In the genomic region with DNA sequence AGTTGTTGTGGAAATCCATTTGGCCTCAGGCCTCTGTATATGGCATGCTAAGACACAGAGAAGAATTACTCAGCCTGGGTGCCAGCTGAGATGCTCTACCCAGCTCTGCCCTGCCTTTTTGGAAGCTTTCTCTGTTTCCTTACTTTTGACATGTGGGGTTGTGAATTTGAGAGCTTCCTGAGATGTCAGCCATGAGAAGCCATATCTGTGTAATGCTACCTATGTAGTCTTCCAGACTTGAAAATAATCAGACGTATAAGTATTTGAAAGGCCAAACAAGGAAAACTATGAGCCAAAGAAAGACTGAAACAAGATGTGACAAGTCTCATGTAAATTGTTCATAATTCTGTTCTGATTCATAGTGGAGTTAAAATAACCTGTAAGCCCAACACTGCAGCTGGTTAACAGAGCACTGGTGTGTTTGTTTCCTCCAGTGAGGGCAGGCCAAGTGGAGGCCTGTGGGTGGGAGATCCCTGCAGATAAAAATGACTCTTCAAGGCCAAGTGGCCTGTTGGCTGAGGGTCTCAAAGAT, we compare ENCODE assay signal across 23 cellular contexts.
DNase-seq lines count a peak whose midpoint lies in the region; TF ChIP-seq lines count a peak whose summit lies in the region.
"Had no signal": no experiment of that assay in that cellular context is flagged by ENCODE, and none has a peak within 500 bp of the region (broad histone marks: within the 10 kb centered on the region; RNA-seq: fewer than 3 reads in every experiment).

No MANE protein-coding gene starts in this region.

- no peaks in the 10 kb centered on the region for H3K36me3 Mint-ChIP-seq in chondrocyte (ENCODE audit: low read depth)
- H3K36me3 Mint-ChIP-seq: naive thymus-derived CD8-positive, alpha-beta T cell had no signal

- DNase-seq in NCI-H446 treated with DMSO at 0.1 percent for 48 hours (lab: John Stamatoyannopoulos, UW) = peak; percentile 78
- DNase-seq in chondrocyte (ENCODE audit: low spot score) = no peak
- DNase-seq in iris pigment epithelial cell (ENCODE audit: low read depth) = peak; percentile 49
- DNase-seq in NCI-H146 (lab: John Stamatoyannopoulos, UW) = no peak
- DNase-seq in COLO668 (lab: John Stamatoyannopoulos, UW; ENCODE audit: unreplicated experiment) = no peak
- no peak for DNase-seq in Kasumi-1 (lab: John Stamatoyannopoulos, UW)
- no peak for DNase-seq in colonic mucosa
- DNase-seq: activated CD8-positive, alpha-beta T cell treated with anti-CD3 and anti-CD28 coated beads, Interleukin-2, amount 10 ng/mL, durations not matched to agents 7 days and 5 days; activated naive CD8-positive, alpha-beta T cell treated with anti-CD3 and anti-CD28 coated beads, Interleukin-2, amount 50 U/mL, for 24 hours; activated T-cell treated with anti-CD3 and anti-CD28 coated beads, Interleukin-2, amount 50 U/mL, for 72 hours; caudate nucleus; effector memory CD4-positive, alpha-beta T cell; HCEC 1CT; naive thymus-derived CD8-positive, alpha-beta T cell; NCI-H1105; NCI-H2227 treated with DMSO at 0.1 percent for 48 hours; stimulated activated CD4-positive, alpha-beta T cell treated with anti-CD3 and anti-CD28 coated beads, Interleukin-12 subunit alpha, Interleukin-12 subunit beta, amount 100 ng/mL, for 4 hours; T-helper 1 cell; trophoblast cell; WERI-Rb-1 had no signal

- TF ChIP-seq CTCF in chondrocyte (IDR thresholded peaks at IDR 0.05) = no peak
- TF ChIP-seq CTCF in colonic mucosa (IDR thresholded peaks at IDR 0.05) = no peak

- H3K4me1 ChIP-seq in subcutaneous abdominal adipose tissue (ENCODE audit: control insufficient read depth in 5 of 5, insufficient read depth in 5 of 5, low read length in 5 of 5) (peaks cover 13 to 45% (median 43%) of the 10 kb centered on the region in 5 donors), colonic mucosa (no peaks in the 10 kb centered on the region)
- H3K4me1 ChIP-seq: BLaER1 had no signal

- peaks cover 36% of the 10 kb centered on the region for H3K4me1 Mint-ChIP-seq in chondrocyte (ENCODE audit: low read depth)
- H3K4me1 Mint-ChIP-seq: naive thymus-derived CD8-positive, alpha-beta T cell had no signal

- H3K9me3 Mint-ChIP-seq in chondrocyte (ENCODE audit: low read depth) = no peaks in the 10 kb centered on the region
- H3K9me3 Mint-ChIP-seq: activated naive CD8-positive, alpha-beta T cell treated with anti-CD3 and anti-CD28 coated beads, Interleukin-2, amount 50 U/mL, for 24 hours; activated T-cell treated with anti-CD3 and anti-CD28 coated beads, Interleukin-2, amount 50 U/mL, for 72 hours; naive thymus-derived CD8-positive, alpha-beta T cell had no signal

- H3K4me3 ChIP-seq in subcutaneous abdominal adipose tissue (ENCODE audit: low read depth in 1 of 5, low read length in 5 of 5) = no peak overlapping the region
- no peak overlapping the region for H3K4me3 ChIP-seq in colonic mucosa
- H3K4me3 ChIP-seq: BLaER1 had no signal

- intact Hi-C loops in colonic mucosa (cut with DNase I) = no loop called here

- peak overlapping the region; percentile 63 for H3K27ac ChIP-seq in subcutaneous abdominal adipose tissue (ENCODE audit: low read depth, low read length)
- no peak overlapping the region for H3K27ac ChIP-seq in colonic mucosa
- H3K27ac ChIP-seq: BLaER1, KMS-11, WERI-Rb-1 had no signal

- H3K4me3 Mint-ChIP-seq in chondrocyte (ENCODE audit: unreplicated experiment) = no peak overlapping the region
- H3K4me3 Mint-ChIP-seq: activated CD8-positive, alpha-beta T cell treated with anti-CD3 and anti-CD28 coated beads, Interleukin-2, amount 10 ng/mL, durations not matched to agents 7 days and 5 days; activated naive CD8-positive, alpha-beta T cell treated with anti-CD3 and anti-CD28 coated beads, Interleukin-2, amount 50 U/mL, for 24 hours; activated T-cell treated with anti-CD3 and anti-CD28 coated beads, Interleukin-2, amount 50 U/mL, for 72 hours; naive thymus-derived CD8-positive, alpha-beta T cell had no signal

- H3K9ac ChIP-seq in subcutaneous abdominal adipose tissue (ENCODE audit: low read length in 5 of 5) (no peak overlapping the region), colonic mucosa (ENCODE audit: low read depth in 2 of 2, low read length in 2 of 2) (no peak overlapping the region)
- H3K9ac ChIP-seq: BLaER1, KMS-11 had no signal

- H3K9me3 ChIP-seq in subcutaneous abdominal adipose tissue (ENCODE audit: control insufficient read depth in 5 of 5, low read length in 5 of 5) (no peaks in the 10 kb centered on the region), colonic mucosa (no peaks in the 10 kb centered on the region)
- H3K9me3 ChIP-seq: BLaER1 had no signal

- H3K27me3 ChIP-seq in subcutaneous abdominal adipose tissue (ENCODE audit: control insufficient read depth in 5 of 5, insufficient read depth in 4 of 5, low read length in 5 of 5) = no peaks in the 10 kb centered on the region
- peaks cover 3% of the 10 kb centered on the region for H3K27me3 ChIP-seq in colonic mucosa
- H3K27me3 ChIP-seq: BLaER1 had no signal

- no peaks in the 10 kb centered on the region for H3K27me3 Mint-ChIP-seq in chondrocyte (ENCODE audit: low read depth)

- no peaks in the 10 kb centered on the region for H3K36me3 ChIP-seq in subcutaneous abdominal adipose tissue (ENCODE audit: control insufficient read depth in 5 of 5, insufficient read depth in 5 of 5, low read length in 5 of 5)
- no peaks in the 10 kb centered on the region for H3K36me3 ChIP-seq in colonic mucosa
- H3K36me3 ChIP-seq: BLaER1, WERI-Rb-1 had no signal

- peak overlapping the region; percentile 68 for H3K27ac Mint-ChIP-seq in chondrocyte (ENCODE audit: unreplicated experiment)
- H3K27ac Mint-ChIP-seq: activated CD8-positive, alpha-beta T cell treated with anti-CD3 and anti-CD28 coated beads, Interleukin-2, amount 10 ng/mL, durations not matched to agents 7 days and 5 days; activated naive CD8-positive, alpha-beta T cell treated with anti-CD3 and anti-CD28 coated beads, Interleukin-2, amount 50 U/mL, for 24 hours; activated T-cell treated with anti-CD3 and anti-CD28 coated beads, Interleukin-2, amount 50 U/mL, for 72 hours; naive thymus-derived CD8-positive, alpha-beta T cell had no signal

Comparison
In these comparisons a context has a peak if more than half of its experiments do, and no peak if none do; other contexts are left out.
1. DNase-seq: peak in NCI-H446 treated with DMSO at 0.1 percent for 48 hours (single experiment) and iris pigment epithelial cell (single experiment); none in chondrocyte (single experiment), NCI-H146 (single experiment), COLO668 (single experiment), Kasumi-1 (0 of 2) and colonic mucosa (single experiment).